In the genomic region with DNA sequence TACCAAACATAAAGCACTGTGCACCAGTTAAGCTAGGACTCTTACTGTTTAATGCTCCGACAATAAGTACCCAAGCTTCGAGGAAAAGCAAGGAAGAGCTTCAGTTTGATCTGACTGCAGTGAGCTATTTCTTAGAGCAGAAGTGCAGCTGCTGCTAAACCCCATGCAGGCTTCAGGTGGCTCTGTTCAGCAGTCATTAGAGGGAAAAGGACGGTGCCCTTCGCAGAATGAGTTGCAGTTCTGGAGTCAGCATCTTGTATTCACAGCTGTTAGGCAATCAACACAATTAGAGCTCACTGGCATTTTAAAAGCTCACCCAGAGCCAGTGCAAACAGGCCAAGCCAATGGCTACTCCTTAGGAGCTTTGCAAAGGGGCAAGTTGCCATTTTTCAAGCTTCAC, we compare ENCODE assay signal across 21 cellular contexts. TPM values are rescaled to one million over a fixed set of nuclear protein-coding genes. Genes with fewer than 3 reads are reported as not detected.
A peak's percentile ranks its signal among the peaks of the same experiment; 100 is the strongest.
DNase-seq lines count a peak whose midpoint lies in the region; ATAC-seq, FAIRE-seq and TF ChIP-seq lines count a peak whose summit lies in the region.
"Had no signal": no experiment of that assay in that cellular context is flagged by ENCODE, and none has a peak within 500 bp of the region (broad histone marks: within the 10 kb centered on the region; RNA-seq: fewer than 3 reads in every experiment).

No MANE protein-coding gene starts in this region.

- no peak for ATAC-seq in GM18511 (IDR thresholded peaks at IDR 0.05; ENCODE audit: unreplicated experiment)
- ATAC-seq: stimulated activated effector memory CD8-positive, alpha-beta T cell treated with anti-CD3 and anti-CD28 coated beads, Interleukin-12 subunit alpha, Interleukin-12 subunit beta, amount 100 ng/mL, for 72 hours had no signal

- DNase-seq in G401 (ENCODE audit: low spot score) = peak; percentile 84
- DNase-seq in NCI-H146 (lab: John Stamatoyannopoulos, UW) = peak; percentile 90
- peak; percentile 81 for DNase-seq in NCI-H774 (lab: John Stamatoyannopoulos, UW)
- no peak for DNase-seq in GF-D8 (lab: John Stamatoyannopoulos, UW)
- no peak for DNase-seq in left ventricle myocardium inferior
- no peak for DNase-seq in vagina (ENCODE audit: extremely low spot score in 2 of 2)
- DNase-seq: activated CD4-positive, CD25-positive, alpha-beta regulatory T cell treated with anti-CD3 and anti-CD28 coated beads, Interleukin-2, amount 50 U/mL, for 72 hours; activated effector memory CD4-positive, alpha-beta T cell treated with anti-CD3 and anti-CD28 coated beads, Interleukin-2, amount 50 U/mL, for 16 hours; amniotic stem cell; BE2C; effector memory CD4-positive, alpha-beta T cell; IMR-90; kidney glomerular epithelial cell; tibial artery had no signal

- H3K4me3 ChIP-seq in left ventricle myocardium inferior (no peak overlapping the region), vagina (no peak overlapping the region)
- H3K4me3 ChIP-seq: hepatocyte, tibial artery had no signal

- TF ChIP-seq POLR2A in vagina (IDR thresholded peaks at IDR 0.05) = no peak

- H3K36me3 ChIP-seq in left ventricle myocardium inferior (no peaks in the 10 kb centered on the region), vagina (no peaks in the 10 kb centered on the region)
- H3K36me3 ChIP-seq: BE2C, tibial artery had no signal

- in situ Hi-C loops in G401 (cut with HindIII; ENCODE audit: low sequenced_read_pairs) = no loop called here

- H3K4me1 ChIP-seq in left ventricle myocardium inferior (peaks cover 10% of the 10 kb centered on the region), vagina (peaks cover 12% of the 10 kb centered on the region)
- H3K4me1 ChIP-seq: BE2C had no signal

- peak; percentile 96 for FAIRE-seq in islet of Langerhans (lab: Jason Lieb, UNC)

- H3K27me3 ChIP-seq in left ventricle myocardium inferior (ENCODE audit: low read depth) (peaks cover 69% of the 10 kb centered on the region), vagina (no peaks in the 10 kb centered on the region)

- intact Hi-C loops in left ventricle myocardium inferior (cut with micrococcal nuclease) (no loop called here), vagina (cut with DNase I) (no loop called here)

- H3K9me3 ChIP-seq in left ventricle myocardium inferior (replicated peaks) = no peaks in the 10 kb centered on the region
- no peaks in the 10 kb centered on the region for H3K9me3 ChIP-seq in vagina
- H3K9me3 ChIP-seq: BE2C, tibial artery had no signal

- no peak overlapping the region for H3K27ac ChIP-seq in left ventricle myocardium inferior (replicated peaks)
- no peak overlapping the region for H3K27ac ChIP-seq in vagina
- H3K27ac ChIP-seq: hepatocyte, tibial artery had no signal

- TF ChIP-seq CTCF in left ventricle myocardium inferior (IDR thresholded peaks at IDR 0.05; ENCODE audit: borderline replicate concordance) (no peak), vagina (IDR thresholded peaks at IDR 0.05) (no peak)

RNA-seq across cellular contexts. Expression of a gene that starts 1.5 kb away (rescaled TPM):
- total RNA-seq in G401 (2014; rRNA removed; shearing (Covaris generic)) = not detected in 2 replicates
- total RNA-seq in left ventricle myocardium inferior = not detected
- not detected for total RNA-seq in vagina
- total RNA-seq: mesothelial cell of epicardium, osteocyte had no signal

RNA-seq across cellular contexts. Expression of a gene that starts 21.9 kb away (rescaled TPM):
- total RNA-seq in G401 (2014; rRNA removed; shearing (Covaris generic)) = not detected in 2 replicates
- not detected for total RNA-seq in left ventricle myocardium inferior
- total RNA-seq in vagina = not detected
- total RNA-seq: IMR-90; mesothelial cell of epicardium; osteocyte; T-helper 1 cell treated with Interleukin-12 subunit alpha and Interleukin-12 subunit beta and Interleukin-4 antibody, amounts not matched to agents 30 ng/mL and 1 ng/mL, for 36 hours had no signal

Comparison
In these comparisons a context has a peak if more than half of its experiments do, and no peak if none do; other contexts are left out.
1. DNase-seq: peak in G401 (single experiment), NCI-H146 (single experiment) and NCI-H774 (single experiment); none in GF-D8 (single experiment), left ventricle myocardium inferior (single experiment) and vagina (0 of 2).